Comparison of ENCODE assay signal across 17 cellular contexts in genomic region chr18:26456070-26456491, GRCh38.
DNase-seq lines count a peak whose midpoint lies in the region; ATAC-seq and TF ChIP-seq lines count a peak whose summit lies in the region.
"Had no signal": no experiment of that assay in that cellular context is flagged by ENCODE, and none has a peak within 500 bp of the region (broad histone marks: within the 10 kb centered on the region; RNA-seq: fewer than 3 reads in every experiment).

No MANE protein-coding gene starts in this region.

- H3K4me1 ChIP-seq in HCT116 (ENCODE audit: control insufficient read depth in 1 of 2, insufficient read depth in 2 of 2, low read length in 2 of 2) (peaks cover 2 to 16% of the 10 kb centered on the region in 2 experiments; a peak in 3 of 4 replicates), esophagus muscularis mucosa (peaks cover 0 to 9% (median 0%) of the 10 kb centered on the region in 4 donors)

- ATAC-seq in HCT116 (no peak), HG03354 (IDR thresholded peaks at IDR 0.05; ENCODE audit: poor library complexity, severe bottlenecking, unreplicated experiment) (no peak)
- ATAC-seq: effector memory CD8-positive, alpha-beta T cell had no signal

- H3K9ac ChIP-seq in HCT116 (ENCODE audit: low read length) = no peak overlapping the region

- RAD21 ChIA-PET in HCT116 (lab: Charles Lee; ENCODE audit: low non-redundant PET in 1 of 2, low total read pairs in 2 of 2, uncharacterized antibody in 2 of 2, unreplicated experiment in 2 of 2) = no interaction called here

- TF ChIP-seq POLR2A in HCT116 (IDR thresholded peaks at IDR 0.05; ENCODE audit: borderline replicate concordance, extremely low read depth, insufficient read depth, insufficient read length) (no peak), esophagus muscularis mucosa (IDR thresholded peaks at IDR 0.05; ENCODE audit: low read depth) (no peak)

- no peak overlapping the region for H3K4me2 ChIP-seq in HCT116 (ENCODE audit: low read length)

- TF ChIP-seq RAD21 in HCT116 (IDR thresholded peaks at IDR 0.05; ENCODE audit: low read depth) = peak; percentile 18; the same call in 1 of the 2 replicates

- no peaks in the 10 kb centered on the region for H4K20me1 ChIP-seq in HCT116 (ENCODE audit: insufficient read depth)

- intact Hi-C loops in HCT116 (cut with micrococcal nuclease) = no loop called here
- intact Hi-C loops in esophagus muscularis mucosa (cut with DNase I) = no loop called here

- H3K9me3 ChIP-seq in HCT116 (ENCODE audit: control insufficient read depth in 1 of 2, insufficient read depth in 1 of 2, low read depth in 1 of 2, low read length in 2 of 2) (no peaks in the 10 kb centered on the region), esophagus muscularis mucosa (no peaks in the 10 kb centered on the region)

- no peak overlapping the region for H2AFZ ChIP-seq in HCT116 (ENCODE audit: low read depth, low read length, poor library complexity, severe bottlenecking)

- H3K79me2 ChIP-seq in HCT116 (ENCODE audit: insufficient read depth, low read length) = no peaks in the 10 kb centered on the region

- H3K27me3 ChIP-seq in HCT116 (ENCODE audit: insufficient read depth, low read length) = no peaks in the 10 kb centered on the region
- H3K27me3 ChIP-seq in esophagus muscularis mucosa = no peaks in the 10 kb centered on the region

- no peaks in the 10 kb centered on the region for H3K9me2 ChIP-seq in HCT116 (ENCODE audit: insufficient read depth)

- in situ Hi-C loops in SK-MEL-5 (cut with HindIII; ENCODE audit: low pct_unique_long_range_greater_than_20kb, low sequenced_read_pairs) = no loop called here

- no peak overlapping the region for H3K4me3 ChIP-seq in HCT116 (replicated peaks in 1 of 2; ENCODE audit: low read depth in 1 of 2, low read length in 2 of 2)
- no peak overlapping the region for H3K4me3 ChIP-seq in esophagus muscularis mucosa

- H3K36me3 ChIP-seq in HCT116 (ENCODE audit: control insufficient read depth in 1 of 2, insufficient read depth in 2 of 2, low read length in 2 of 2) (no peaks in the 10 kb centered on the region), esophagus muscularis mucosa (peaks cover 0 to 39% (median 20%) of the 10 kb centered on the region in 4 donors)

- CTCF ChIA-PET in GM10248 (lab: Yijun Ruan, JAX) (interaction anchor here (1.3 to 2.0 kb wide), 3 partner anchors 13 to 72 kb away, joined by 4 to 7 read pairs (median 5); no protein-coding TSS in a partner anchor), HCT116 (lab: Charles Lee) (interaction anchor here (1.3 kb wide), 1 partner anchor 73 kb away, joined by 7 read pairs; no protein-coding TSS in a partner anchor)

- WGBS in esophagus muscularis mucosa = 62% methylated on average over 3 of the region's 3 CpGs

- H3K27ac ChIP-seq in HCT116 (ENCODE audit: low read depth, low read length) (no peak overlapping the region), esophagus muscularis mucosa (replicated peaks in 1 of 4) (no peak overlapping the region)

- POLR2A ChIA-PET in GM10248 (lab: Yijun Ruan, JAX) (no interaction called here), HCT116 (lab: Charles Lee) (no interaction called here)

- no peak for TF ChIP-seq EP300 in esophagus muscularis mucosa (IDR thresholded peaks at IDR 0.05)

- BruUV-seq in HCT116 (replicated peaks; lab: Mats Ljungman, UMichigan) = no TSS peak

- TF ChIP-seq CTCF in GM10248 (IDR thresholded peaks at IDR 0.05; ENCODE audit: control extremely low read depth, extremely low read depth, low read depth, missing control alignments) (peak; percentile 18), HCT116 (IDR thresholded peaks at IDR 0.05 in 2 of 3, conservative IDR thresholded peaks at IDR 0.05 in 1 of 3; ENCODE audit: borderline replicate concordance in 1 of 3, insufficient read depth in 1 of 3, low read depth in 2 of 3, low read length in 2 of 3) (no peak), esophagus muscularis mucosa (IDR thresholded peaks at IDR 0.05) (no peak)

- DNase-seq in GM10248 (ENCODE audit: extremely low spot score) (no peak), HCT116 (ENCODE audit: low read depth, low spot score) (no peak), SK-MEL-5 (ENCODE audit: low read depth, low spot score) (peak; percentile 42), esophagus muscularis mucosa (ENCODE audit: extremely low spot score) (peak; percentile 68), NCI-H2171 treated with DMSO at 0.1 percent for 48 hours (lab: John Stamatoyannopoulos, UW) (no peak), NCI-H226 (no peak)
- DNase-seq: activated CD4-positive, alpha-beta T cell treated with anti-CD3 and anti-CD28 coated beads for 48 hours; aorta; CD4-positive, alpha-beta T cell; cerebellar nuclear complex; effector memory CD8-positive, alpha-beta T cell; glutamatergic neuron; IMR-90; kidney glomerular epithelial cell; NCI-H524 treated with DMSO at 0.1 percent for 48 hours; Right ventricle myocardium superior had no signal

TF ChIP-seq in HCT116, 20 proteins besides CTCF, POLR2A, EP300 and RAD21:
- TF ChIP-seq REST (IDR thresholded peaks at IDR 0.05; ENCODE audit: low read depth) (no peak), JUND (IDR thresholded peaks at IDR 0.05) (no peak), ZBTB33 (IDR thresholded peaks at IDR 0.05; ENCODE audit: extremely low read depth, insufficient replicate concordance, low read length) (no peak), ELF1 (IDR thresholded peaks at IDR 0.05; ENCODE audit: borderline replicate concordance, low read depth) (no peak), ZNF274 (IDR thresholded peaks at IDR 0.05; ENCODE audit: low read depth, low read length) (no peak), SRF (IDR thresholded peaks at IDR 0.05; ENCODE audit: low read depth) (no peak), SIN3A (IDR thresholded peaks at IDR 0.05; ENCODE audit: low read depth) (no peak), CEBPB (IDR thresholded peaks at IDR 0.05; ENCODE audit: low read depth) (no peak), SP1 (IDR thresholded peaks at IDR 0.05; ENCODE audit: low read depth) (no peak), ZFX (IDR thresholded peaks at IDR 0.05) (no peak), TCF7L2 (IDR thresholded peaks at IDR 0.05; ENCODE audit: borderline replicate concordance, extremely low read depth, insufficient read depth, insufficient read length) (no peak), YY1 (IDR thresholded peaks at IDR 0.05; ENCODE audit: extremely low read depth, insufficient replicate concordance, low read depth, low read length) (no peak), CBX3 (IDR thresholded peaks at IDR 0.05; ENCODE audit: low read depth) (no peak), MAX (IDR thresholded peaks at IDR 0.05) (no peak), ATF3 (IDR thresholded peaks at IDR 0.05) (no peak), EZH2phosphoT487 (IDR thresholded peaks at IDR 0.05; ENCODE audit: borderline replicate concordance) (no peak), EGR1 (IDR thresholded peaks at IDR 0.05; ENCODE audit: low read depth) (no peak), POLR2AphosphoS5 (IDR thresholded peaks at IDR 0.05; ENCODE audit: low read depth, low read length) (no peak)

Comparison
In these comparisons a context has a peak if more than half of its experiments do, and no peak if none do; other contexts are left out.
1. DNase-seq: peak in SK-MEL-5 (single experiment) and esophagus muscularis mucosa (single experiment); none in GM10248 (single experiment), HCT116 (single experiment), NCI-H2171 treated with DMSO at 0.1 percent for 48 hours (single experiment) and NCI-H226 (single experiment).